In the genomic region with DNA sequence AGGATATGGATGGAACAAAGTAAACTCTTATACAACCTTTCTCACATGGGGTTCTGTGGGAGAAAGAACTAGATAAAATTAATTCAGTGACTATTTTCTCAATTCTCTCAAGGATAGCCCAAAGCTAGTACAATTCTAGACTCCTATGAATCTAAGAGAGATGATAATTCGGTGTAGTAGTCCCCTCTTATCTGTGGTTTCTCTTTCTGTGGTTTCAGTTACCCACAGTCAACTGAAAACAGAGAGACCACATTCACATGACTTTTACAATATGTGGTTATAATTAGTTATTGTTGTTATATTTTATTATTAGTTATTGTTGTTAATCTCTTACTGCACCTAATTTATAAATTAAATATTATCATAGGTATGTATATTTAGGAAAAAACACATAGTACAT, we compare ENCODE assay signal across 22 cellular contexts. TPM values are rescaled to one million over a fixed set of nuclear protein-coding genes. Genes with fewer than 3 reads are reported as not detected.
DNase-seq lines count a peak whose midpoint lies in the region; ATAC-seq and TF ChIP-seq lines count a peak whose summit lies in the region.
"Had no signal": no experiment of that assay in that cellular context is flagged by ENCODE, and none has a peak within 500 bp of the region (broad histone marks: within the 10 kb centered on the region; RNA-seq: fewer than 3 reads in every experiment).

No MANE protein-coding gene starts in this region.

- 47% methylated on average over 1 of the region's 1 CpG for WGBS in SK-N-SH (ENCODE audit: low lambda C conversion rate)

- H3K9ac ChIP-seq in DND-41 (ENCODE audit: low read depth, low read length) (no peak overlapping the region; the same call in 1 of the 2 replicates), SK-N-SH (no peak overlapping the region)

- H3K4me2 ChIP-seq in DND-41 (ENCODE audit: insufficient read depth, low read length), result peak overlapping the region; percentile 36; the same call in 1 of the 2 replicates
- H3K4me2 ChIP-seq in SK-N-SH, result no peak overlapping the region

- CTCF ChIA-PET in SK-N-SH (lab: Yijun Ruan, JAX), result interaction anchor here (0.7 to 0.8 kb wide), 2 partner anchors 16 to 1174 kb away, joined by 3 read pairs; no protein-coding TSS in a partner anchor

- H3K36me3 Mint-ChIP-seq in T-helper 17 cell (ENCODE audit: low read depth), result peaks cover 6% of the 10 kb centered on the region

- no peak overlapping the region for H3K4me3 Mint-ChIP-seq in T-helper 17 cell
- H3K4me3 Mint-ChIP-seq: activated CD8-positive, alpha-beta T cell treated with anti-CD3 and anti-CD28 coated beads, Interleukin-2, amount 10 ng/mL, durations not matched to agents 7 days and 5 days; naive thymus-derived CD4-positive, alpha-beta T cell had no signal

- no peaks in the 10 kb centered on the region for H3K9me2 ChIP-seq in SK-N-SH

- DNase-seq in DND-41, result no peak
- no peak for DNase-seq in T-helper 17 cell
- DNase-seq in SK-N-SH, result no peak
- DNase-seq in stimulated activated CD4-positive, alpha-beta T cell treated with anti-CD3 and anti-CD28 coated beads, Interleukin-1b, Interleukin-23, amount 100 ng/mL, for 48 hours, result no peak
- DNase-seq in putamen (ENCODE audit: low spot score), result no peak
- DNase-seq: ACHN; activated CD8-positive, alpha-beta T cell treated with anti-CD3 and anti-CD28 coated beads, Interleukin-2, amount 10 ng/mL, durations not matched to agents 7 days and 5 days; activated effector memory CD4-positive, alpha-beta T cell treated with Interleukin-2 at 50 U/mL for 16 hours; Calu3; dermis blood vessel endothelial cell; left ventricle myocardium superior; naive thymus-derived CD4-positive, alpha-beta T cell; NCI-H1417 treated with DMSO at 0.1 percent for 48 hours; Peyer's patch had no signal

- H3K79me2 ChIP-seq in DND-41 (ENCODE audit: insufficient read depth, low read length), result no peaks in the 10 kb centered on the region
- no peaks in the 10 kb centered on the region for H3K79me2 ChIP-seq in SK-N-SH (ENCODE audit: insufficient read depth)

- ATAC-seq in DND-41 (ENCODE audit: insufficient read depth, low read depth), result peak; percentile 98
- peak; percentile 72 for ATAC-seq in GM19468 (IDR thresholded peaks at IDR 0.05; ENCODE audit: extremely low read depth, unreplicated experiment)
- ATAC-seq in HG03108 (IDR thresholded peaks at IDR 0.05; ENCODE audit: unreplicated experiment), result peak; percentile 64
- peak; percentile 42 for ATAC-seq in T-helper 17 cell
- no peak for ATAC-seq in HG03521 (IDR thresholded peaks at IDR 0.05; ENCODE audit: unreplicated experiment)
- ATAC-seq: activated CD8-positive, alpha-beta T cell treated with anti-CD3 and anti-CD28 coated beads, Interleukin-2, amount 10 ng/mL, durations not matched to agents 7 days and 5 days; HepG2; left ventricle myocardium superior; naive thymus-derived CD4-positive, alpha-beta T cell had no signal

- H3K27me3 ChIP-seq in DND-41 (ENCODE audit: insufficient read depth, low read length, poor library complexity) (no peaks in the 10 kb centered on the region), SK-N-SH (ENCODE audit: insufficient read depth) (no peaks in the 10 kb centered on the region)
- H3K27me3 ChIP-seq: ascending aorta, Peyer's patch, suprapubic skin had no signal

- H2AFZ ChIP-seq in DND-41 (ENCODE audit: low read depth, low read length), result no peak overlapping the region
- H2AFZ ChIP-seq in SK-N-SH (ENCODE audit: low read depth), result no peak overlapping the region

- POLR2A ChIA-PET in SK-N-SH (lab: Yijun Ruan, JAX), result no interaction called here

- H4K20me1 ChIP-seq in DND-41 (ENCODE audit: insufficient read depth, low read length) (no peaks in the 10 kb centered on the region), SK-N-SH (ENCODE audit: insufficient read depth) (no peaks in the 10 kb centered on the region)

- peaks cover 7% of the 10 kb centered on the region for H3K4me1 Mint-ChIP-seq in T-helper 17 cell

- no peaks in the 10 kb centered on the region for H3F3A ChIP-seq in SK-N-SH (replicated peaks; ENCODE audit: insufficient read depth)

- H3K4me3 ChIP-seq in DND-41 (ENCODE audit: low read depth in 1 of 2, low read length in 2 of 2) (no peak overlapping the region), SK-N-SH (ENCODE audit: low read depth in 2 of 2, low read length in 1 of 2) (no peak overlapping the region)
- H3K4me3 ChIP-seq: ascending aorta, Peyer's patch, prostate gland, suprapubic skin had no signal

- H3K27ac ChIP-seq in DND-41 (ENCODE audit: low read length) (peak overlapping the region; percentile 70), SK-N-SH (ENCODE audit: low read depth in 2 of 2, low read length in 1 of 2) (no peak overlapping the region)
- H3K27ac ChIP-seq: ascending aorta, Peyer's patch, prostate gland, suprapubic skin had no signal

- H3K4me1 ChIP-seq in DND-41 (ENCODE audit: insufficient read depth, low read length) (peaks cover 37% of the 10 kb centered on the region), SK-N-SH (ENCODE audit: control insufficient read depth in 1 of 2, insufficient read depth in 2 of 2, low read depth in 1 of 2, low read length in 1 of 2) (no peaks in the 10 kb centered on the region)
- H3K4me1 ChIP-seq: ascending aorta, Peyer's patch, prostate gland, suprapubic skin had no signal

- H3K9me3 ChIP-seq in DND-41 (ENCODE audit: insufficient read depth, low read length, severe bottlenecking), result peaks cover 5% of the 10 kb centered on the region
- H3K9me3 ChIP-seq in T-helper 17 cell (ENCODE audit: control insufficient read depth, low read length, poor library complexity, severe bottlenecking), result no peaks in the 10 kb centered on the region
- no peaks in the 10 kb centered on the region for H3K9me3 ChIP-seq in SK-N-SH
- H3K9me3 ChIP-seq: ascending aorta, Peyer's patch, prostate gland, suprapubic skin had no signal

- TF ChIP-seq EP300 in SK-N-SH (IDR thresholded peaks at IDR 0.05; ENCODE audit: borderline replicate concordance in 1 of 2, low read depth in 1 of 2, low read length in 1 of 2), result no peak

- H3K27ac Mint-ChIP-seq in T-helper 17 cell, result no peak overlapping the region
- H3K27ac Mint-ChIP-seq: activated CD8-positive, alpha-beta T cell treated with anti-CD3 and anti-CD28 coated beads, Interleukin-2, amount 10 ng/mL, durations not matched to agents 7 days and 5 days had no signal

- H3K27me3 Mint-ChIP-seq in T-helper 17 cell, result peaks cover 11% of the 10 kb centered on the region

- no peaks in the 10 kb centered on the region for H3K36me3 ChIP-seq in DND-41 (ENCODE audit: insufficient read depth, low read length)
- H3K36me3 ChIP-seq in SK-N-SH (replicated peaks in 1 of 2; ENCODE audit: control insufficient read depth in 1 of 2, insufficient read depth in 2 of 2, low read length in 1 of 2), result no peaks in the 10 kb centered on the region
- H3K36me3 ChIP-seq: ascending aorta, Peyer's patch, prostate gland, suprapubic skin had no signal

- no peak for TF ChIP-seq RAD21 in SK-N-SH (IDR thresholded peaks at IDR 0.05; ENCODE audit: low read length)

- TF ChIP-seq CTCF in DND-41 (IDR thresholded peaks at IDR 0.05; ENCODE audit: borderline replicate concordance, extremely low read depth, low read length, poor library complexity, severe bottlenecking) (no peak), SK-N-SH (IDR thresholded peaks at IDR 0.05) (no peak)

TF ChIP-seq in SK-N-SH, 30 proteins besides CTCF, POLR2A, EP300 and RAD21 (continues in another document):
- no peak for TF ChIP-seq CHD2 (IDR thresholded peaks at IDR 0.05; ENCODE audit: low read length, partially characterized antibody)
- no peak for TF ChIP-seq RFX5 (IDR thresholded peaks at IDR 0.05; ENCODE audit: low read length)
- TF ChIP-seq YY1 (IDR thresholded peaks at IDR 0.05; ENCODE audit: low read depth), result no peak
- no peak for TF ChIP-seq ELF1 (IDR thresholded peaks at IDR 0.05)
- TF ChIP-seq, protein P1, sequence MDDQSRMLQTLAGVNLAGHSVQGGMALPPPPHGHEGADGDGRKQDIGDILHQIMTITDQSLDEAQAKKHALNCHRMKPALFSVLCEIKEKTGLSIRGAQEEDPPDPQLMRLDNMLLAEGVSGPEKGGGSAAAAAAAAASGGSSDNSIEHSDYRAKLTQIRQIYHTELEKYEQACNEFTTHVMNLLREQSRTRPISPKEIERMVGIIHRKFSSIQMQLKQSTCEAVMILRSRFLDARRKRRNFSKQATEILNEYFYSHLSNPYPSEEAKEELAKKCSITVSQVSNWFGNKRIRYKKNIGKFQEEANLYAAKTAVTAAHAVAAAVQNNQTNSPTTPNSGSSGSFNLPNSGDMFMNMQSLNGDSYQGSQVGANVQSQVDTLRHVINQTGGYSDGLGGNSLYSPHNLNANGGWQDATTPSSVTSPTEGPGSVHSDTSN (IDR thresholded peaks at IDR 0.05), result no peak
- TF ChIP-seq TCF12 (IDR thresholded peaks at IDR 0.05), result no peak
- no peak for TF ChIP-seq SIN3A (IDR thresholded peaks at IDR 0.05; ENCODE audit: borderline replicate concordance, low read depth, low read length)
- TF ChIP-seq JUND (IDR thresholded peaks at IDR 0.05), result no peak
- no peak for TF ChIP-seq MEF2A (IDR thresholded peaks at IDR 0.05; ENCODE audit: borderline replicate concordance, low read depth)
- TF ChIP-seq MXI1 (IDR thresholded peaks at IDR 0.05; ENCODE audit: low read depth, low read length), result no peak
- TF ChIP-seq, protein P2, sequence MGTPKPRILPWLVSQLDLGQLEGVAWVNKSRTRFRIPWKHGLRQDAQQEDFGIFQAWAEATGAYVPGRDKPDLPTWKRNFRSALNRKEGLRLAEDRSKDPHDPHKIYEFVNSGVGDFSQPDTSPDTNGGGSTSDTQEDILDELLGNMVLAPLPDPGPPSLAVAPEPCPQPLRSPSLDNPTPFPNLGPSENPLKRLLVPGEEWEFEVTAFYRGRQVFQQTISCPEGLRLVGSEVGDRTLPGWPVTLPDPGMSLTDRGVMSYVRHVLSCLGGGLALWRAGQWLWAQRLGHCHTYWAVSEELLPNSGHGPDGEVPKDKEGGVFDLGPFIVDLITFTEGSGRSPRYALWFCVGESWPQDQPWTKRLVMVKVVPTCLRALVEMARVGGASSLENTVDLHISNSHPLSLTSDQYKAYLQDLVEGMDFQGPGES (IDR thresholded peaks at IDR 0.05; ENCODE audit: low read depth, low read length), result no peak
- TF ChIP-seq GATA2 (CRISPR knock-in tag; IDR thresholded peaks at IDR 0.05), result no peak
- no peak for TF ChIP-seq USF1 (IDR thresholded peaks at IDR 0.05; ENCODE audit: borderline replicate concordance, low read depth)
- no peak for TF ChIP-seq POLR2AphosphoS5 (IDR thresholded peaks at IDR 0.05; ENCODE audit: low read depth, low read length)

RNA-seq across cellular contexts. Expression of gene C2orf15, which starts 53.5 kb away (rescaled TPM):
- 1 to 10 TPM; 2.4 to 2.7 TPM for total RNA-seq in T-helper 17 cell
- 0.25 and 0.41 TPM in 2 replicates for polyA plus RNA-seq in SK-N-SH (2012; rRNA removed)
- 0.51 and 0.58 TPM in 2 replicates for polyA plus RNA-seq in SK-N-SH (2012; cell fraction: cytosol; rRNA removed)
- 0.28 and 0.29 TPM in 2 replicates for polyA plus RNA-seq in SK-N-SH (2012; cell fraction: nucleus; rRNA removed)
- total RNA-seq: dermis blood vessel endothelial cell, fibroblast of lung had no signal
